1 cellular context compared by ENCODE assay signal in the genomic region with DNA sequence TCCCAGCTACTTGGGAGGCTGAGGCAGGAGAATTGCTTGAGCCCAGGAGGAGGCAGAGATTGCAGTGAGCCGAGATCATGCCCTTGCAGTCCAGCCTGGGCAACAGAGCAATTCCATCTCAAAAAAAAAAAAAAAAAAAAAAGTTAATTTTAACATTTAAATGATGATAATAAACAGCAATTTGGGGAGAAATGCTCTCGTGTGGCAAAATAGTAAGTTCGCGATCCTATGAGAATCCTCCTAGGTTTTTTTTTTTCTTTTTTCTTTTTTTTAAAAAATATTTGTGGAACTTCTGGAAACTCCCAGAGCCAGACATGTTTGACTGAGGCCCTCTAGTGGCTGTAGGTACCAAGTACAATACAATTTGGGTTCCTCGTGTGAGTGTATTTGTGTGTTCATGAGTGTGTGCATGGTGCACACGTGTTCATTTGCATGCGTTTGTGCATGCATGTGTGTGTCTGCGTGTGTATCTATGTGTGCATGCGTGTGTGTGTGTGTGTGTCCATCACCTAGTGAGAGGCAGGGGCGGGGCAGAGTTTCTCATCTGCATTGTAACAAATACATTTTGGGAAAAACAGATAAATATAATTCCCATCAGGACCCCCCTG.
TF ChIP-seq lines count a peak whose summit lies in the region.

No MANE protein-coding gene starts in this region.

TF ChIP-seq in HepG2, 621 proteins besides CTCF, POLR2A, EP300 and RAD21 (continued from another document):
- TF ChIP-seq, protein P1, sequence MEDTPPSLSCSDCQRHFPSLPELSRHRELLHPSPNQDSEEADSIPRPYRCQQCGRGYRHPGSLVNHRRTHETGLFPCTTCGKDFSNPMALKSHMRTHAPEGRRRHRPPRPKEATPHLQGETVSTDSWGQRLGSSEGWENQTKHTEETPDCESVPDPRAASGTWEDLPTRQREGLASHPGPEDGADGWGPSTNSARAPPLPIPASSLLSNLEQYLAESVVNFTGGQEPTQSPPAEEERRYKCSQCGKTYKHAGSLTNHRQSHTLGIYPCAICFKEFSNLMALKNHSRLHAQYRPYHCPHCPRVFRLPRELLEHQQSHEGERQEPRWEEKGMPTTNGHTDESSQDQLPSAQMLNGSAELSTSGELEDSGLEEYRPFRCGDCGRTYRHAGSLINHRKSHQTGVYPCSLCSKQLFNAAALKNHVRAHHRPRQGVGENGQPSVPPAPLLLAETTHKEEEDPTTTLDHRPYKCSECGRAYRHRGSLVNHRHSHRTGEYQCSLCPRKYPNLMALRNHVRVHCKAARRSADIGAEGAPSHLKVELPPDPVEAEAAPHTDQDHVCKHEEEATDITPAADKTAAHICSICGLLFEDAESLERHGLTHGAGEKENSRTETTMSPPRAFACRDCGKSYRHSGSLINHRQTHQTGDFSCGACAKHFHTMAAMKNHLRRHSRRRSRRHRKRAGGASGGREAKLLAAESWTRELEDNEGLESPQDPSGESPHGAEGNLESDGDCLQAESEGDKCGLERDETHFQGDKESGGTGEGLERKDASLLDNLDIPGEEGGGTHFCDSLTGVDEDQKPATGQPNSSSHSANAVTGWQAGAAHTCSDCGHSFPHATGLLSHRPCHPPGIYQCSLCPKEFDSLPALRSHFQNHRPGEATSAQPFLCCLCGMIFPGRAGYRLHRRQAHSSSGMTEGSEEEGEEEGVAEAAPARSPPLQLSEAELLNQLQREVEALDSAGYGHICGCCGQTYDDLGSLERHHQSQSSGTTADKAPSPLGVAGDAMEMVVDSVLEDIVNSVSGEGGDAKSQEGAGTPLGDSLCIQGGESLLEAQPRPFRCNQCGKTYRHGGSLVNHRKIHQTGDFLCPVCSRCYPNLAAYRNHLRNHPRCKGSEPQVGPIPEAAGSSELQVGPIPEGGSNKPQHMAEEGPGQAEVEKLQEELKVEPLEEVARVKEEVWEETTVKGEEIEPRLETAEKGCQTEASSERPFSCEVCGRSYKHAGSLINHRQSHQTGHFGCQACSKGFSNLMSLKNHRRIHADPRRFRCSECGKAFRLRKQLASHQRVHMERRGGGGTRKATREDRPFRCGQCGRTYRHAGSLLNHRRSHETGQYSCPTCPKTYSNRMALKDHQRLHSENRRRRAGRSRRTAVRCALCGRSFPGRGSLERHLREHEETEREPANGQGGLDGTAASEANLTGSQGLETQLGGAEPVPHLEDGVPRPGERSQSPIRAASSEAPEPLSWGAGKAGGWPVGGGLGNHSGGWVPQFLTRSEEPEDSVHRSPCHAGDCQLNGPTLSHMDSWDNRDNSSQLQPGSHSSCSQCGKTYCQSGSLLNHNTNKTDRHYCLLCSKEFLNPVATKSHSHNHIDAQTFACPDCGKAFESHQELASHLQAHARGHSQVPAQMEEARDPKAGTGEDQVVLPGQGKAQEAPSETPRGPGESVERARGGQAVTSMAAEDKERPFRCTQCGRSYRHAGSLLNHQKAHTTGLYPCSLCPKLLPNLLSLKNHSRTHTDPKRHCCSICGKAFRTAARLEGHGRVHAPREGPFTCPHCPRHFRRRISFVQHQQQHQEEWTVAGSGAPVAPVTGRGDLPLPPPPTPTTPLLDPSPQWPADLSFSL (CRISPR knock-in tag; IDR thresholded peaks at IDR 0.05) = peak; percentile 48; the same call in 1 of the 2 replicates
- TF ChIP-seq BHLHE40 (IDR thresholded peaks at IDR 0.05; ENCODE audit: low read length) (0 out of 2 replicates have a peak, but pooled peaks have one; percentile 41), ARNTL (CRISPR knock-in tag; IDR thresholded peaks at IDR 0.05) (no peak), ELF1 (CRISPR knock-in tag; IDR thresholded peaks at IDR 0.05) (no peak), U2AF2 (IDR thresholded peaks at IDR 0.05; ENCODE audit: low read depth, low read length) (no peak), ZNF350 (CRISPR knock-in tag; IDR thresholded peaks at IDR 0.05; ENCODE audit: borderline replicate concordance, low read depth) (no peak), THAP11 (CRISPR knock-in tag; IDR thresholded peaks at IDR 0.05) (peak; percentile 25; the same call in 1 of the 2 replicates), SALL2 (CRISPR knock-in tag; IDR thresholded peaks at IDR 0.05) (no peak), JDP2 (CRISPR knock-in tag; IDR thresholded peaks at IDR 0.05; ENCODE audit: borderline replicate concordance) (no peak), MYC (CRISPR knock-in tag; IDR thresholded peaks at IDR 0.05; ENCODE audit: borderline replicate concordance) (peak; percentile 39; the same call in 1 of the 2 replicates), ZBTB1 (CRISPR knock-in tag; IDR thresholded peaks at IDR 0.05; ENCODE audit: borderline replicate concordance) (no peak), SMAD1 (CRISPR knock-in tag; IDR thresholded peaks at IDR 0.05; ENCODE audit: borderline replicate concordance, low read depth) (no peak)
- TF ChIP-seq, protein P2, sequence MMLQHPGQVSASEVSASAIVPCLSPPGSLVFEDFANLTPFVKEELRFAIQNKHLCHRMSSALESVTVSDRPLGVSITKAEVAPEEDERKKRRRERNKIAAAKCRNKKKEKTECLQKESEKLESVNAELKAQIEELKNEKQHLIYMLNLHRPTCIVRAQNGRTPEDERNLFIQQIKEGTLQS (CRISPR knock-in tag; IDR thresholded peaks at IDR 0.05) = no peak
